Comparison of ENCODE assay signal across 3 cellular contexts in genomic region chr2:45816273-45816672, GRCh38.
A peak's percentile ranks its signal among the peaks of the same experiment; 100 is the strongest.
TF ChIP-seq lines count a peak whose summit lies in the region.

No MANE protein-coding gene starts in this region.

TF ChIP-seq in liver, 16 proteins besides CTCF, POLR2A, EP300 and RAD21:
- TF ChIP-seq NR2F2 (IDR thresholded peaks at IDR 0.05) (no peak), ATF3 (IDR thresholded peaks at IDR 0.05) (no peak), GABPA (IDR thresholded peaks at IDR 0.05 in 1 of 2, conservative IDR thresholded peaks at IDR 0.05 in 1 of 2) (no peak), SP1 (IDR thresholded peaks at IDR 0.05) (no peak), FOXA1 (IDR thresholded peaks at IDR 0.05) (no peak), FOXA2 (IDR thresholded peaks at IDR 0.05) (peak; percentile 42), ZBTB33 (IDR thresholded peaks at IDR 0.05) (no peak), EGR1 (IDR thresholded peaks at IDR 0.05; ENCODE audit: low read depth in 2 of 2) (no peak), TAF1 (conservative IDR thresholded peaks at IDR 0.05) (no peak), HNF4A (conservative IDR thresholded peaks at IDR 0.05) (peak; percentile 35 to 54), HNF4G (IDR thresholded peaks at IDR 0.05) (no peak), RXRA (IDR thresholded peaks at IDR 0.05) (peak in 1 of 2 donors; percentile 64), YY1 (IDR thresholded peaks at IDR 0.05) (peak; percentile 27), JUND (IDR thresholded peaks at IDR 0.05) (no peak)
- TF ChIP-seq, protein P1, sequence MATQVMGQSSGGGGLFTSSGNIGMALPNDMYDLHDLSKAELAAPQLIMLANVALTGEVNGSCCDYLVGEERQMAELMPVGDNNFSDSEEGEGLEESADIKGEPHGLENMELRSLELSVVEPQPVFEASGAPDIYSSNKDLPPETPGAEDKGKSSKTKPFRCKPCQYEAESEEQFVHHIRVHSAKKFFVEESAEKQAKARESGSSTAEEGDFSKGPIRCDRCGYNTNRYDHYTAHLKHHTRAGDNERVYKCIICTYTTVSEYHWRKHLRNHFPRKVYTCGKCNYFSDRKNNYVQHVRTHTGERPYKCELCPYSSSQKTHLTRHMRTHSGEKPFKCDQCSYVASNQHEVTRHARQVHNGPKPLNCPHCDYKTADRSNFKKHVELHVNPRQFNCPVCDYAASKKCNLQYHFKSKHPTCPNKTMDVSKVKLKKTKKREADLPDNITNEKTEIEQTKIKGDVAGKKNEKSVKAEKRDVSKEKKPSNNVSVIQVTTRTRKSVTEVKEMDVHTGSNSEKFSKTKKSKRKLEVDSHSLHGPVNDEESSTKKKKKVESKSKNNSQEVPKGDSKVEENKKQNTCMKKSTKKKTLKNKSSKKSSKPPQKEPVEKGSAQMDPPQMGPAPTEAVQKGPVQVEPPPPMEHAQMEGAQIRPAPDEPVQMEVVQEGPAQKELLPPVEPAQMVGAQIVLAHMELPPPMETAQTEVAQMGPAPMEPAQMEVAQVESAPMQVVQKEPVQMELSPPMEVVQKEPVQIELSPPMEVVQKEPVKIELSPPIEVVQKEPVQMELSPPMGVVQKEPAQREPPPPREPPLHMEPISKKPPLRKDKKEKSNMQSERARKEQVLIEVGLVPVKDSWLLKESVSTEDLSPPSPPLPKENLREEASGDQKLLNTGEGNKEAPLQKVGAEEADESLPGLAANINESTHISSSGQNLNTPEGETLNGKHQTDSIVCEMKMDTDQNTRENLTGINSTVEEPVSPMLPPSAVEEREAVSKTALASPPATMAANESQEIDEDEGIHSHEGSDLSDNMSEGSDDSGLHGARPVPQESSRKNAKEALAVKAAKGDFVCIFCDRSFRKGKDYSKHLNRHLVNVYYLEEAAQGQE (IDR thresholded peaks at IDR 0.05) = no peak
- TF ChIP-seq, protein P2, sequence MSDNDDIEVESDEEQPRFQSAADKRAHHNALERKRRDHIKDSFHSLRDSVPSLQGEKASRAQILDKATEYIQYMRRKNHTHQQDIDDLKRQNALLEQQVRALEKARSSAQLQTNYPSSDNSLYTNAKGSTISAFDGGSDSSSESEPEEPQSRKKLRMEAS (IDR thresholded peaks at IDR 0.05) = no peak

TF ChIP-seq in HepG2, 621 proteins besides CTCF, POLR2A, EP300 and RAD21:
- TF ChIP-seq, protein P3, sequence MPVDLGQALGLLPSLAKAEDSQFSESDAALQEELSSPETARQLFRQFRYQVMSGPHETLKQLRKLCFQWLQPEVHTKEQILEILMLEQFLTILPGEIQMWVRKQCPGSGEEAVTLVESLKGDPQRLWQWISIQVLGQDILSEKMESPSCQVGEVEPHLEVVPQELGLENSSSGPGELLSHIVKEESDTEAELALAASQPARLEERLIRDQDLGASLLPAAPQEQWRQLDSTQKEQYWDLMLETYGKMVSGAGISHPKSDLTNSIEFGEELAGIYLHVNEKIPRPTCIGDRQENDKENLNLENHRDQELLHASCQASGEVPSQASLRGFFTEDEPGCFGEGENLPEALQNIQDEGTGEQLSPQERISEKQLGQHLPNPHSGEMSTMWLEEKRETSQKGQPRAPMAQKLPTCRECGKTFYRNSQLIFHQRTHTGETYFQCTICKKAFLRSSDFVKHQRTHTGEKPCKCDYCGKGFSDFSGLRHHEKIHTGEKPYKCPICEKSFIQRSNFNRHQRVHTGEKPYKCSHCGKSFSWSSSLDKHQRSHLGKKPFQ (CRISPR knock-in tag; IDR thresholded peaks at IDR 0.05; ENCODE audit: insufficient replicate concordance) = no peak
- TF ChIP-seq MEIS1 (CRISPR knock-in tag; IDR thresholded peaks at IDR 0.05; ENCODE audit: borderline replicate concordance) = no peak
- no peak for TF ChIP-seq TBL1XR1 (IDR thresholded peaks at IDR 0.05; ENCODE audit: borderline replicate concordance, low read length, partially characterized antibody)
- no peak for TF ChIP-seq AGO1 (IDR thresholded peaks at IDR 0.05; ENCODE audit: low read depth, low read length, poor library complexity, severe bottlenecking)
- TF ChIP-seq, protein P4, sequence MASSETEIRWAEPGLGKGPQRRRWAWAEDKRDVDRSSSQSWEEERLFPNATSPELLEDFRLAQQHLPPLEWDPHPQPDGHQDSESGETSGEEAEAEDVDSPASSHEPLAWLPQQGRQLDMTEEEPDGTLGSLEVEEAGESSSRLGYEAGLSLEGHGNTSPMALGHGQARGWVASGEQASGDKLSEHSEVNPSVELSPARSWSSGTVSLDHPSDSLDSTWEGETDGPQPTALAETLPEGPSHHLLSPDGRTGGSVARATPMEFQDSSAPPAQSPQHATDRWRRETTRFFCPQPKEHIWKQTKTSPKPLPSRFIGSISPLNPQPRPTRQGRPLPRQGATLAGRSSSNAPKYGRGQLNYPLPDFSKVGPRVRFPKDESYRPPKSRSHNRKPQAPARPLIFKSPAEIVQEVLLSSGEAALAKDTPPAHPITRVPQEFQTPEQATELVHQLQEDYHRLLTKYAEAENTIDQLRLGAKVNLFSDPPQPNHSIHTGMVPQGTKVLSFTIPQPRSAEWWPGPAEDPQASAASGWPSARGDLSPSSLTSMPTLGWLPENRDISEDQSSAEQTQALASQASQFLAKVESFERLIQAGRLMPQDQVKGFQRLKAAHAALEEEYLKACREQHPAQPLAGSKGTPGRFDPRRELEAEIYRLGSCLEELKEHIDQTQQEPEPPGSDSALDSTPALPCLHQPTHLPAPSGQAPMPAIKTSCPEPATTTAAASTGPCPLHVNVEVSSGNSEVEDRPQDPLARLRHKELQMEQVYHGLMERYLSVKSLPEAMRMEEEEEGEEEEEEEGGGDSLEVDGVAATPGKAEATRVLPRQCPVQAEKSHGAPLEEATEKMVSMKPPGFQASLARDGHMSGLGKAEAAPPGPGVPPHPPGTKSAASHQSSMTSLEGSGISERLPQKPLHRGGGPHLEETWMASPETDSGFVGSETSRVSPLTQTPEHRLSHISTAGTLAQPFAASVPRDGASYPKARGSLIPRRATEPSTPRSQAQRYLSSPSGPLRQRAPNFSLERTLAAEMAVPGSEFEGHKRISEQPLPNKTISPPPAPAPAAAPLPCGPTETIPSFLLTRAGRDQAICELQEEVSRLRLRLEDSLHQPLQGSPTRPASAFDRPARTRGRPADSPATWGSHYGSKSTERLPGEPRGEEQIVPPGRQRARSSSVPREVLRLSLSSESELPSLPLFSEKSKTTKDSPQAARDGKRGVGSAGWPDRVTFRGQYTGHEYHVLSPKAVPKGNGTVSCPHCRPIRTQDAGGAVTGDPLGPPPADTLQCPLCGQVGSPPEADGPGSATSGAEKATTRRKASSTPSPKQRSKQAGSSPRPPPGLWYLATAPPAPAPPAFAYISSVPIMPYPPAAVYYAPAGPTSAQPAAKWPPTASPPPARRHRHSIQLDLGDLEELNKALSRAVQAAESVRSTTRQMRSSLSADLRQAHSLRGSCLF (CRISPR knock-in tag; IDR thresholded peaks at IDR 0.05; ENCODE audit: borderline replicate concordance) = no peak
- TF ChIP-seq ZNF329 (CRISPR knock-in tag; IDR thresholded peaks at IDR 0.05; ENCODE audit: low read depth) = no peak
- TF ChIP-seq TAF1 (CRISPR knock-in tag; IDR thresholded peaks at IDR 0.05) = no peak

TF ChIP-seq in GM23338, 12 proteins besides CTCF, POLR2A, EP300 and RAD21:
- no peak for TF ChIP-seq JUNB (IDR thresholded peaks at IDR 0.05; ENCODE audit: unreplicated experiment)
- TF ChIP-seq NANOG (IDR thresholded peaks at IDR 0.05; ENCODE audit: borderline replicate concordance) = no peak
- TF ChIP-seq ZNF114 (CRISPR knock-in tag; IDR thresholded peaks at IDR 0.05) = no peak
- TF ChIP-seq STAT1 (IDR thresholded peaks at IDR 0.05; ENCODE audit: unreplicated experiment) = no peak
- TF ChIP-seq, protein P5, sequence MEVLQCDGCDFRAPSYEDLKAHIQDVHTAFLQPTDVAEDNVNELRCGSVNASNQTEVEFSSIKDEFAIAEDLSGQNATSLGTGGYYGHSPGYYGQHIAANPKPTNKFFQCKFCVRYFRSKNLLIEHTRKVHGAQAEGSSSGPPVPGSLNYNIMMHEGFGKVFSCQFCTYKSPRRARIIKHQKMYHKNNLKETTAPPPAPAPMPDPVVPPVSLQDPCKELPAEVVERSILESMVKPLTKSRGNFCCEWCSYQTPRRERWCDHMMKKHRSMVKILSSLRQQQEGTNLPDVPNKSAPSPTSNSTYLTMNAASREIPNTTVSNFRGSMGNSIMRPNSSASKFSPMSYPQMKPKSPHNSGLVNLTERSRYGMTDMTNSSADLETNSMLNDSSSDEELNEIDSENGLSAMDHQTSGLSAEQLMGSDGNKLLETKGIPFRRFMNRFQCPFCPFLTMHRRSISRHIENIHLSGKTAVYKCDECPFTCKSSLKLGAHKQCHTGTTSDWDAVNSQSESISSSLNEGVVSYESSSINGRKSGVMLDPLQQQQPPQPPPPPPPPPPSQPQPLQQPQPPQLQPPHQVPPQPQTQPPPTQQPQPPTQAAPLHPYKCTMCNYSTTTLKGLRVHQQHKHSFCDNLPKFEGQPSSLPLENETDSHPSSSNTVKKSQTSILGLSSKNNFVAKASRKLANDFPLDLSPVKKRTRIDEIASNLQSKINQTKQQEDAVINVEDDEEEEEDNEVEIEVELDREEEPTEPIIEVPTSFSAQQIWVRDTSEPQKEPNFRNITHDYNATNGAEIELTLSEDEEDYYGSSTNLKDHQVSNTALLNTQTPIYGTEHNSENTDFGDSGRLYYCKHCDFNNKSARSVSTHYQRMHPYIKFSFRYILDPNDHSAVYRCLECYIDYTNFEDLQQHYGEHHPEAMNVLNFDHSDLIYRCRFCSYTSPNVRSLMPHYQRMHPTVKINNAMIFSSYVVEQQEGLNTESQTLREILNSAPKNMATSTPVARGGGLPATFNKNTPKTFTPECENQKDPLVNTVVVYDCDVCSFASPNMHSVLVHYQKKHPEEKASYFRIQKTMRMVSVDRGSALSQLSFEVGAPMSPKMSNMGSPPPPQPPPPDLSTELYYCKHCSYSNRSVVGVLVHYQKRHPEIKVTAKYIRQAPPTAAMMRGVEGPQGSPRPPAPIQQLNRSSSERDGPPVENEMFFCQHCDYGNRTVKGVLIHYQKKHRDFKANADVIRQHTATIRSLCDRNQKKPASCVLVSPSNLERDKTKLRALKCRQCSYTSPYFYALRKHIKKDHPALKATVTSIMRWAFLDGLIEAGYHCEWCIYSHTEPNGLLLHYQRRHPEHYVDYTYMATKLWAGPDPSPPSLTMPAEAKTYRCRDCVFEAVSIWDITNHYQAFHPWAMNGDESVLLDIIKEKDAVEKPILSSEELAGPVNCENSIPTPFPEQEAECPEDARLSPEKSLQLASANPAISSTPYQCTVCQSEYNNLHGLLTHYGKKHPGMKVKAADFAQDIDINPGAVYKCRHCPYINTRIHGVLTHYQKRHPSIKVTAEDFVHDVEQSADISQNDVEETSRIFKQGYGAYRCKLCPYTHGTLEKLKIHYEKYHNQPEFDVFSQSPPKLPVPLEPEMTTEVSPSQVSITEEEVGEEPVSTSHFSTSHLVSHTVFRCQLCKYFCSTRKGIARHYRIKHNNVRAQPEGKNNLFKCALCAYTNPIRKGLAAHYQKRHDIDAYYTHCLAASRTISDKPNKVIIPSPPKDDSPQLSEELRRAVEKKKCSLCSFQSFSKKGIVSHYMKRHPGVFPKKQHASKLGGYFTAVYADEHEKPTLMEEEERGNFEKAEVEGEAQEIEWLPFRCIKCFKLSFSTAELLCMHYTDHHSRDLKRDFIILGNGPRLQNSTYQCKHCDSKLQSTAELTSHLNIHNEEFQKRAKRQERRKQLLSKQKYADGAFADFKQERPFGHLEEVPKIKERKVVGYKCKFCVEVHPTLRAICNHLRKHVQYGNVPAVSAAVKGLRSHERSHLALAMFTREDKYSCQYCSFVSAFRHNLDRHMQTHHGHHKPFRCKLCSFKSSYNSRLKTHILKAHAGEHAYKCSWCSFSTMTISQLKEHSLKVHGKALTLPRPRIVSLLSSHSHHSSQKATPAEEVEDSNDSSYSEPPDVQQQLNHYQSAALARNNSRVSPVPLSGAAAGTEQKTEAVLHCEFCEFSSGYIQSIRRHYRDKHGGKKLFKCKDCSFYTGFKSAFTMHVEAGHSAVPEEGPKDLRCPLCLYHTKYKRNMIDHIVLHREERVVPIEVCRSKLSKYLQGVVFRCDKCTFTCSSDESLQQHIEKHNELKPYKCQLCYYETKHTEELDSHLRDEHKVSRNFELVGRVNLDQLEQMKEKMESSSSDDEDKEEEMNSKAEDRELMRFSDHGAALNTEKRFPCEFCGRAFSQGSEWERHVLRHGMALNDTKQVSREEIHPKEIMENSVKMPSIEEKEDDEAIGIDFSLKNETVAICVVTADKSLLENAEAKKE (CRISPR knock-in tag; IDR thresholded peaks at IDR 0.05) = no peak
